Comparison of ENCODE assay signal across 16 cellular contexts in the genomic region with DNA sequence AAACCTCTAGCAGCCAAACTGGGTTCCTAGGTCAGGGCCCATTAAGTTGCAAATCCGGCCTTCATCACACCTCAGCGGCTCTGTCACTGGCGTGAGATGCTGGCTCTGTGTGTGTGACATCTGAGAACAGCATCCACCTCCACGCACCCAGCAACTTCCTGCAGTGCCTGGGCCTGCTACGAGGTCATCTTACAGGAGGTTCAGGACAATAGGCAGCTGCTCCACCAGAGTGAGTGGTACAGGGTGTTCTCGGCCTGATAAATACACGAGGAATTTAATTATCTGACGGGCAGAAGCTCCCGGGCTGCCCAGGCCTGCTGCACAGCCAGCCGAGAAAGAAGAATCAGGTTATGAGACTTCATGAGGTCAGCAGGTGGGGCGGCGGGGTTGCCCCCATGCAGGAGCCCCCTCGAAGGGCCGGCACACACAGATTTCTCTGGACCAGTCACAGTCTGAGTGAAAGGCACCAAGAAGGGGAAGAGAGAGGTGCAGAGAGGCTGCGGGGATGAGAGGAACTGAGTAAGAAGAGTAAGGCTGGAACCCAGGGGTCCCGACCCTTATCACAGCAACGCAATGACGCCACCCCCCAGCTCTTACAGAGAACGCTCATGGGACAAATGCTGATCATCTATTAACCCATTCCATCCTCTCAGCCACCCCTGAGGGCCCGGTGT. TPM values are rescaled to one million over a fixed set of nuclear protein-coding genes. Genes with fewer than 3 reads are reported as not detected.
DNase-seq lines count a peak whose midpoint lies in the region; ATAC-seq and TF ChIP-seq lines count a peak whose summit lies in the region.
"Had no signal": no experiment of that assay in that cellular context is flagged by ENCODE, and none has a peak within 500 bp of the region (broad histone marks: within the 10 kb centered on the region; RNA-seq: fewer than 3 reads in every experiment).

No MANE protein-coding gene starts in this region.

- H3K79me2 ChIP-seq in PC-3 (ENCODE audit: low read length) (no peaks in the 10 kb centered on the region), hepatocyte (no peaks in the 10 kb centered on the region)

- DNase-seq in PC-3 (no peak), hepatocyte (ENCODE audit: low spot score) (no peak), retina (peak; percentile 31)
- no peak for DNase-seq in activated CD4-positive, alpha-beta T cell treated with anti-CD3 and anti-CD28 coated beads, Interleukin-2, amount 50 U/mL, for 4 hours
- no peak for DNase-seq in activated CD8-positive, alpha-beta memory T cell treated with anti-CD3 and anti-CD28 coated beads, Interleukin-2, amount 50 U/mL, for 48 hours
- DNase-seq: activated naive CD8-positive, alpha-beta T cell treated with anti-CD3 and anti-CD28 coated beads for 36 hours; activated T-cell treated with anti-CD3 and anti-CD28 coated beads for 4 hours; central memory CD4-positive, alpha-beta T cell; NCI-H345; PC-9; stimulated activated CD4-positive, alpha-beta T cell treated with anti-CD3 and anti-CD28 coated beads, Interleukin-4, amount 100 ng/mL, for 1 hour; T-helper 1 cell had no signal

- H3K4me1 ChIP-seq in PC-3 (ENCODE audit: insufficient read depth, low read length) = peaks cover 14% of the 10 kb centered on the region; the same call in 1 of the 2 replicates
- H3K4me1 ChIP-seq in hepatocyte (ENCODE audit: insufficient read depth) = peaks cover 29% of the 10 kb centered on the region

- POLR2A ChIA-PET in PC-3 (lab: Charles Lee; ENCODE audit: unreplicated experiment) = interaction anchor here (0.6 kb wide), 1 partner anchor 16 kb away, joined by 3 read pairs; no protein-coding TSS in a partner anchor

- H3K9ac ChIP-seq in PC-3 (ENCODE audit: low read length) = no peak overlapping the region

- no peak overlapping the region for H2AFZ ChIP-seq in PC-3 (ENCODE audit: low read length)
- no peak overlapping the region for H2AFZ ChIP-seq in hepatocyte
- H2AFZ ChIP-seq: PC-9 had no signal

- H3F3A ChIP-seq in PC-3 (ENCODE audit: low read length, unreplicated experiment) = no peaks in the 10 kb centered on the region

- H4K20me1 ChIP-seq in PC-3 (ENCODE audit: low read length) (no peaks in the 10 kb centered on the region), hepatocyte (ENCODE audit: insufficient read depth, poor library complexity, severe bottlenecking) (no peaks in the 10 kb centered on the region)

- no peak overlapping the region for H3K4me2 ChIP-seq in PC-3 (ENCODE audit: low read length)
- no peak overlapping the region for H3K4me2 ChIP-seq in hepatocyte
- H3K4me2 ChIP-seq: PC-9 had no signal

- H3K9me2 ChIP-seq in PC-3 (replicated peaks; ENCODE audit: low read length) (no peaks in the 10 kb centered on the region), hepatocyte (replicated peaks; ENCODE audit: insufficient read depth) (no peaks in the 10 kb centered on the region)

- H3K4me3 ChIP-seq in PC-3 (ENCODE audit: low read length) (no peak overlapping the region), hepatocyte (no peak overlapping the region)
- H3K4me3 ChIP-seq: PC-9, tibial nerve had no signal

- intact Hi-C loops in PC-3 (cut with micrococcal nuclease) = no loop called here

- no peaks in the 10 kb centered on the region for H3K27me3 ChIP-seq in PC-3 (ENCODE audit: low read length)
- H3K27me3 ChIP-seq in hepatocyte = no peaks in the 10 kb centered on the region
- H3K27me3 ChIP-seq: tibial nerve had no signal

- H3K27ac ChIP-seq in PC-3 (ENCODE audit: low read length) = 0 out of 2 replicates have a peak overlapping the region, but pooled peaks have one; percentile 32
- H3K27ac ChIP-seq in hepatocyte = peak overlapping the region; percentile 86
- H3K27ac ChIP-seq: C4-2B, PC-9, tibial nerve had no signal

- CTCF ChIA-PET in PC-3 (lab: Charles Lee) = no interaction called here

- H3K36me3 ChIP-seq in PC-3 (ENCODE audit: low read depth, low read length) (no peaks in the 10 kb centered on the region), hepatocyte (replicated peaks; ENCODE audit: insufficient read depth, low read depth) (no peaks in the 10 kb centered on the region)
- H3K36me3 ChIP-seq: tibial nerve had no signal

- TF ChIP-seq CTCF in PC-3 (conservative IDR thresholded peaks at IDR 0.05; ENCODE audit: low read depth, low read length) (no peak), hepatocyte (IDR thresholded peaks at IDR 0.05; ENCODE audit: poor library complexity) (no peak)

- BruUV-seq in PC-3 (replicated peaks; lab: Mats Ljungman, UMichigan) = no TSS peak

- H3K9me3 ChIP-seq in PC-3 (ENCODE audit: low read length) (no peaks in the 10 kb centered on the region), hepatocyte (ENCODE audit: low read depth) (no peaks in the 10 kb centered on the region)
- H3K9me3 ChIP-seq: tibial nerve had no signal

- ATAC-seq in GM18511 (IDR thresholded peaks at IDR 0.05; ENCODE audit: unreplicated experiment) (peak; percentile 49), PC-3 (no peak; the same call in 1 of the 2 replicates), HG02970 (IDR thresholded peaks at IDR 0.05; ENCODE audit: low FRiP score, unreplicated experiment) (no peak)

- whole genome bisulfite sequencing in hepatocyte (ENCODE audit: low lambda C conversion rate, missing lambda C conversion rate) = 76% methylated on average over 20 of the region's 20 CpGs

RNA-seq across cellular contexts. Expression of a gene that starts 49.3 kb away (rescaled TPM):
- total RNA-seq in PC-3 (2014; rRNA removed) (not detected in 2 replicates), hepatocyte (not detected in 2 replicates)
- not detected in 2 replicates for polyA plus RNA-seq in hepatocyte
- total RNA-seq: activated naive CD8-positive, alpha-beta T cell treated with anti-CD3 and anti-CD28 coated beads for 36 hours; PC-9; tibial nerve had no signal
